Comparison of ENCODE assay signal across 23 cellular contexts in genomic region chr1:113292660-113293626, GRCh38.
"Had no signal": no experiment of that assay in that cellular context is flagged by ENCODE, and none has a peak within 500 bp of the region (broad histone marks: within the 10 kb centered on the region; RNA-seq: fewer than 3 reads in every experiment).

No MANE protein-coding gene starts in this region.

- H3K36me3 ChIP-seq: breast epithelium, heart left ventricle, left ventricle myocardium inferior, upper lobe of left lung, vagina had no signal

- H3K27ac ChIP-seq: breast epithelium, foreskin keratinocyte, heart left ventricle, left ventricle myocardium inferior, parathyroid adenoma, upper lobe of left lung, vagina, VCaP had no signal

- H3K27me3 ChIP-seq: breast epithelium, heart left ventricle, upper lobe of left lung, vagina had no signal

- H3K4me3 Mint-ChIP-seq: activated naive CD8-positive, alpha-beta T cell treated with anti-CD3 and anti-CD28 coated beads, Interleukin-2, amount 10 ng/mL, durations not matched to agents 7 days and 5 days; naive B cell; stimulated activated naive CD8-positive, alpha-beta T cell treated with anti-CD3 and anti-CD28 coated beads, Interleukin-15, Interleukin-2, amounts not matched to agents 100 ng/mL and 50 ng/mL, for 24 hours had no signal

- H2AFZ ChIP-seq: parathyroid adenoma had no signal

- H3K4me1 Mint-ChIP-seq: activated naive CD8-positive, alpha-beta T cell treated with anti-CD3 and anti-CD28 coated beads, Interleukin-2, amount 10 ng/mL, durations not matched to agents 7 days and 5 days; naive B cell had no signal

- H3K79me2 ChIP-seq: parathyroid adenoma had no signal

- H3K27ac Mint-ChIP-seq: naive B cell; stimulated activated naive CD8-positive, alpha-beta T cell treated with anti-CD3 and anti-CD28 coated beads, Interleukin-15, Interleukin-2, amounts not matched to agents 100 ng/mL and 50 ng/mL, for 24 hours had no signal

- H3K4me1 ChIP-seq: breast epithelium, foreskin keratinocyte, heart left ventricle, left ventricle myocardium inferior, parathyroid adenoma, upper lobe of left lung, vagina had no signal

- H3K4me3 ChIP-seq: breast epithelium, heart left ventricle, left ventricle myocardium inferior, upper lobe of left lung, vagina had no signal

- H3K36me3 Mint-ChIP-seq: activated naive CD8-positive, alpha-beta T cell treated with anti-CD3 and anti-CD28 coated beads, Interleukin-2, amount 10 ng/mL, durations not matched to agents 7 days and 5 days; naive B cell had no signal

- DNase-seq: activated CD4-positive, alpha-beta T cell treated with anti-CD3 and anti-CD28 coated beads for 4 hours; activated CD4-positive, alpha-beta T cell treated with anti-CD3 and anti-CD28 coated beads, Interleukin-2, amount 50 U/mL, for 4 hours; activated effector memory CD4-positive, alpha-beta T cell treated with Interleukin-2 at 50 U/mL for 16 hours; activated naive CD4-positive, alpha-beta T cell treated with Interleukin-2 at 50 U/mL for 16 hours; activated naive CD8-positive, alpha-beta T cell treated with anti-CD3 and anti-CD28 coated beads, Interleukin-2, amount 10 ng/mL, durations not matched to agents 7 days and 5 days; activated T-cell treated with anti-CD3 and anti-CD28 coated beads for 4 hours; central memory CD4-positive, alpha-beta T cell; heart left ventricle; kidney glomerular epithelial cell; left ventricle myocardium inferior; mammary epithelial cell; naive B cell; right cardiac atrium; stimulated activated CD4-positive, alpha-beta T cell treated with anti-CD3 and anti-CD28 coated beads, Interleukin-12 subunit alpha, Interleukin-12 subunit beta, amount 100 ng/mL, for 4 hours; stimulated activated CD4-positive, alpha-beta T cell treated with anti-CD3 and anti-CD28 coated beads, Interleukin-4, amount 100 ng/mL, for 1 hour; T-helper 9 cell had no signal

- H3K9me3 ChIP-seq: breast epithelium, heart left ventricle, left ventricle myocardium inferior, upper lobe of left lung, vagina had no signal

- ATAC-seq: foreskin keratinocyte, right cardiac atrium had no signal
